ENCODE assay signal across 16 cellular contexts in genomic region chr18:49893036-49893435, GRCh38.
"Had no signal": no experiment of that assay in that cellular context is flagged by ENCODE, and none has a peak within 500 bp of the region (broad histone marks: within the 10 kb centered on the region; RNA-seq: fewer than 3 reads in every experiment).

No MANE protein-coding gene starts in this region.

- ATAC-seq: activated T-cell treated with anti-CD3 and anti-CD28 coated beads, Interleukin-2, amount 50 U/mL, for 72 hours; heart right ventricle; natural killer cell; pancreas; stimulated activated memory B cell treated with anti-CD40 and anti-IgM and Interleukin-4, amounts not matched to agents 10 μg/mL and 1 μg/mL and 100 μg/mL, for 72 hours; T-helper 17 cell had no signal

- H3K36me3 ChIP-seq: cardiac muscle cell, heart right ventricle, sigmoid colon, spleen, thoracic aorta had no signal

- H3K27me3 ChIP-seq: cardiac muscle cell, pancreas, sigmoid colon had no signal

- H3K27ac ChIP-seq: cardiac muscle cell, heart right ventricle, pancreas, sigmoid colon, spleen, thoracic aorta, VCaP had no signal

- H3K4me1 ChIP-seq: heart right ventricle, pancreas, sigmoid colon, spleen had no signal

- DNase-seq: activated CD4-positive, alpha-beta T cell treated with anti-CD3 and anti-CD28 coated beads for 1 hour; activated effector memory CD4-positive, alpha-beta T cell treated with anti-CD3 and anti-CD28 coated beads, Interleukin-2, amount 50 U/mL, for 16 hours; activated naive CD4-positive, alpha-beta T cell treated with anti-CD3 and anti-CD28 coated beads, Interleukin-2, amount 50 U/mL, for 16 hours; activated T-cell treated with anti-CD3 and anti-CD28 coated beads, Interleukin-2, amount 50 U/mL, for 72 hours; endodermal cell; heart right ventricle; natural killer cell; pancreas; sigmoid colon; spleen; stimulated activated CD4-positive, alpha-beta T cell treated with anti-CD3 and anti-CD28 coated beads, Interleukin-4, amount 100 ng/mL, for 4 hours; T-helper 17 cell had no signal

- H3K9me3 ChIP-seq: heart right ventricle, pancreas, sigmoid colon, spleen, thoracic aorta had no signal

- H3K4me3 ChIP-seq: cardiac muscle cell, heart right ventricle, pancreas, sigmoid colon, spleen, thoracic aorta had no signal

- FAIRE-seq: pancreas had no signal
